In genomic region chr20:51594999-51595532, GRCh38 we compare ENCODE assay signal across 8 cellular contexts. TPM values are rescaled to one million over a fixed set of nuclear protein-coding genes. Genes with fewer than 3 reads are reported as not detected.
A peak's percentile ranks its signal among the peaks of the same experiment; 100 is the strongest.
DNase-seq lines count a peak whose midpoint lies in the region; ATAC-seq and TF ChIP-seq lines count a peak whose summit lies in the region.

No MANE protein-coding gene starts in this region.

- no peak overlapping the region for H2BK5ac ChIP-seq in mesendoderm (ENCODE audit: low read length)

- H3K4me3 Mint-ChIP-seq in CD8-positive, alpha-beta memory T cell = peak overlapping the region in 5 of 7 donors; percentile 27 to 71 (median 46)
- peak overlapping the region; percentile 40 for H3K4me3 Mint-ChIP-seq in activated CD8-positive, alpha-beta T cell treated with anti-CD3 and anti-CD28 coated beads for 36 hours

- H3K9me3 Mint-ChIP-seq in CD8-positive, alpha-beta memory T cell = no peaks in the 10 kb centered on the region
- peaks cover 4% of the 10 kb centered on the region for H3K9me3 Mint-ChIP-seq in activated CD8-positive, alpha-beta T cell treated with anti-CD3 and anti-CD28 coated beads for 36 hours

- H3K18ac ChIP-seq in mesendoderm (ENCODE audit: low read length) = no peak overlapping the region

- no peaks in the 10 kb centered on the region for H3K36me3 Mint-ChIP-seq in CD8-positive, alpha-beta memory T cell
- H3K36me3 Mint-ChIP-seq in activated CD8-positive, alpha-beta T cell treated with anti-CD3 and anti-CD28 coated beads for 36 hours (ENCODE audit: low read depth) = no peaks in the 10 kb centered on the region

- H2AK5ac ChIP-seq in mesendoderm (ENCODE audit: low read length) = no peak overlapping the region

- TF ChIP-seq CTCF in GM20000 (IDR thresholded peaks at IDR 0.05; ENCODE audit: extremely low read depth, missing control alignments) = peak; percentile 73
- peak; percentile 94 for TF ChIP-seq CTCF in activated CD8-positive, alpha-beta T cell treated with anti-CD3 and anti-CD28 coated beads for 36 hours (IDR thresholded peaks at IDR 0.05)

- intact Hi-C loops in activated CD8-positive, alpha-beta T cell treated with anti-CD3 and anti-CD28 coated beads for 36 hours (cut with micrococcal nuclease) = loop anchor here (2.0 to 5.0 kb wide), 2 partner anchors 53 to 222 kb away; partner anchors contain the start of gene NFATC2

- no peak overlapping the region for H4K5ac ChIP-seq in mesendoderm (ENCODE audit: low read length)

- no peaks in the 10 kb centered on the region for H3K79me1 ChIP-seq in mesendoderm (ENCODE audit: low read length)

- H3K9ac ChIP-seq in mesendoderm (ENCODE audit: low read length) = no peak overlapping the region

- H4K8ac ChIP-seq in mesendoderm (ENCODE audit: low read depth, low read length) = no peak overlapping the region

- no peak overlapping the region for H3K4ac ChIP-seq in mesendoderm (ENCODE audit: low read depth, low read length)

- POLR2A ChIA-PET in CD8-positive, alpha-beta memory T cell (lab: Charles Lee) = interaction anchor here (0.5 to 1.9 kb wide), 5 partner anchors 180 to 1418 kb away, joined by 4 to 8 read pairs (median 5); no protein-coding TSS in a partner anchor
- POLR2A ChIA-PET in activated CD8-positive, alpha-beta T cell treated with anti-CD3 and anti-CD28 coated beads for 36 hours (lab: Charles Lee) = interaction anchor here (0.6 to 2.3 kb wide), 10 partner anchors 8 to 242 kb away, joined by 3 to 9 read pairs (median 4); partner anchors contain the start of gene NFATC2

- no peak overlapping the region for H3K27ac ChIP-seq in CD8-positive, alpha-beta memory T cell (ENCODE audit: low read depth, low read length)
- H3K27ac ChIP-seq in effector memory CD4-positive, alpha-beta T cell (ENCODE audit: insufficient read depth, low read length, poor library complexity, severe bottlenecking) = no peak overlapping the region
- no peak overlapping the region for H3K27ac ChIP-seq in mesendoderm (ENCODE audit: low read depth, low read length)

- no peak overlapping the region for H2BK120ac ChIP-seq in mesendoderm (ENCODE audit: low read depth, low read length)

- H3K27me3 Mint-ChIP-seq in CD8-positive, alpha-beta memory T cell = peaks cover 0 to 3% of the 10 kb centered on the region in 2 donors
- H3K27me3 Mint-ChIP-seq in activated CD8-positive, alpha-beta T cell treated with anti-CD3 and anti-CD28 coated beads for 36 hours = peaks cover 6% of the 10 kb centered on the region

- no peak overlapping the region for H3K4me2 ChIP-seq in mesendoderm (ENCODE audit: low read length)

- no peaks in the 10 kb centered on the region for H3K79me2 ChIP-seq in mesendoderm (ENCODE audit: control insufficient read depth, insufficient read depth, low read length)

- peak; percentile 94 for ATAC-seq in activated CD8-positive, alpha-beta T cell treated with anti-CD3 and anti-CD28 coated beads for 36 hours

- CTCF ChIA-PET in CD8-positive, alpha-beta memory T cell (lab: Charles Lee) = interaction anchor here (0.6 to 4.8 kb wide), 42 partner anchors 10 to 610 kb away, joined by 3 to 51 read pairs (median 4); partner anchors contain the start of gene NFATC2
- CTCF ChIA-PET in activated CD8-positive, alpha-beta T cell treated with anti-CD3 and anti-CD28 coated beads for 36 hours (lab: Charles Lee) = interaction anchor here (0.5 to 5.1 kb wide), 58 partner anchors 9 to 579 kb away, joined by 3 to 49 read pairs (median 4); partner anchors contain the start of gene NFATC2

- H2BK15ac ChIP-seq in mesendoderm (replicated peaks; ENCODE audit: low read depth) = no peak overlapping the region

- no peak overlapping the region for H3K4me3 ChIP-seq in CD8-positive, alpha-beta memory T cell (ENCODE audit: low read length)
- no peak overlapping the region for H3K4me3 ChIP-seq in effector memory CD4-positive, alpha-beta T cell (ENCODE audit: insufficient read depth, low read depth, low read length, poor library complexity, severe bottlenecking)
- H3K4me3 ChIP-seq in mesendoderm (ENCODE audit: low read length) = no peak overlapping the region

- no peak overlapping the region for H3K23ac ChIP-seq in mesendoderm (ENCODE audit: low read length)

- no peaks in the 10 kb centered on the region for H3K36me3 ChIP-seq in CD8-positive, alpha-beta memory T cell (ENCODE audit: insufficient read depth, low read length)
- no peaks in the 10 kb centered on the region for H3K36me3 ChIP-seq in effector memory CD4-positive, alpha-beta T cell (ENCODE audit: control insufficient read depth, insufficient read depth, low read length)
- no peaks in the 10 kb centered on the region for H3K36me3 ChIP-seq in mesendoderm (ENCODE audit: control insufficient read depth, insufficient read depth, low read length)

- peaks cover 10% of the 10 kb centered on the region for H3K4me1 ChIP-seq in CD8-positive, alpha-beta memory T cell (ENCODE audit: insufficient read depth, low read length)
- no peaks in the 10 kb centered on the region for H3K4me1 ChIP-seq in effector memory CD4-positive, alpha-beta T cell (ENCODE audit: control insufficient read depth, insufficient read depth, low read length, poor library complexity, severe bottlenecking)
- no peaks in the 10 kb centered on the region for H3K4me1 ChIP-seq in mesendoderm (ENCODE audit: control insufficient read depth, low read depth, low read length)

- peak; percentile 54 to 82 (median 61) for DNase-seq in CD8-positive, alpha-beta memory T cell
- DNase-seq in GM20000 (ENCODE audit: low spot score) (peak; percentile 81), HPDE6-E6E7 (ENCODE audit: extremely low spot score) (peak; percentile 98), NOMO-1 (lab: John Stamatoyannopoulos, UW; ENCODE audit: unreplicated experiment in 2 of 2) (peak; percentile 82 to 92), mesendoderm (peak; percentile 93)
- DNase-seq in activated CD8-positive, alpha-beta T cell treated with anti-CD3 and anti-CD28 coated beads for 36 hours = peak; percentile 91
- DNase-seq in effector memory CD4-positive, alpha-beta T cell = peak; percentile 43 to 58 (median 48)
- DNase-seq in stimulated activated CD8-positive, alpha-beta memory T cell treated with anti-CD3 and anti-CD28 coated beads, Interleukin-2, amount 100 ng/mL, for 1 hour (ENCODE audit: low read depth in 2 of 2) = peak; percentile 44 to 61

- H3K9me3 ChIP-seq in CD8-positive, alpha-beta memory T cell (ENCODE audit: low read length) = no peaks in the 10 kb centered on the region
- H3K9me3 ChIP-seq in effector memory CD4-positive, alpha-beta T cell (ENCODE audit: control insufficient read depth, low read length) = no peaks in the 10 kb centered on the region

- no peaks in the 10 kb centered on the region for H3K27me3 ChIP-seq in CD8-positive, alpha-beta memory T cell (ENCODE audit: insufficient read depth, low read length, poor library complexity, severe bottlenecking)
- H3K27me3 ChIP-seq in effector memory CD4-positive, alpha-beta T cell (replicated peaks; ENCODE audit: control insufficient read depth, insufficient read depth, low read length, poor library complexity, severe bottlenecking) = no peaks in the 10 kb centered on the region
- H3K27me3 ChIP-seq in mesendoderm (ENCODE audit: insufficient read depth, low read length, poor library complexity) = no peaks in the 10 kb centered on the region

- H3K4me1 Mint-ChIP-seq in CD8-positive, alpha-beta memory T cell = peaks cover 11 to 22% (median 16%) of the 10 kb centered on the region in 3 donors
- peaks cover 53% of the 10 kb centered on the region for H3K4me1 Mint-ChIP-seq in activated CD8-positive, alpha-beta T cell treated with anti-CD3 and anti-CD28 coated beads for 36 hours (ENCODE audit: low read depth)

- peak overlapping the region; percentile 16 to 85 (median 52) for H3K27ac Mint-ChIP-seq in CD8-positive, alpha-beta memory T cell
- peak overlapping the region; percentile 86 for H3K27ac Mint-ChIP-seq in activated CD8-positive, alpha-beta T cell treated with anti-CD3 and anti-CD28 coated beads for 36 hours

- H3K56ac ChIP-seq in mesendoderm (ENCODE audit: low read length) = no peak overlapping the region

- no CpG with 5 or more reads among the region's 14 CpGs for WGBS in mesendoderm (ENCODE audit: extremely low coverage, insufficient coverage, low lambda C conversion rate)

RNA-seq across cellular contexts. Expression of gene NFATC2, which starts 52.5 kb away (rescaled TPM):
- total RNA-seq in CD8-positive, alpha-beta memory T cell = 10 to 100 TPM; 63.0 to 64.4 TPM
- polyA plus RNA-seq in CD8-positive, alpha-beta memory T cell = 52.1 TPM
- 10 to 100 TPM; 38.3 to 40.9 TPM for total RNA-seq in activated CD8-positive, alpha-beta T cell treated with anti-CD3 and anti-CD28 coated beads for 36 hours
- 0.28 TPM for polyA plus RNA-seq in mesendoderm (2013, experiment 1 of 2)
- polyA plus RNA-seq in mesendoderm (2013, experiment 2 of 2) = 0.29 TPM

Comparison
In these comparisons a context has a peak if more than half of its experiments do, and no peak if none do; other contexts are left out.
1. DNase-seq: peak in every context shown above with its lines; median percentile 98 in HPDE6-E6E7; 93 in mesendoderm; 91 in activated CD8-positive, alpha-beta T cell treated with anti-CD3 and anti-CD28 coated beads for 36 hours; 87 in NOMO-1; 81 in GM20000; 61 in CD8-positive, alpha-beta memory T cell; 52 in stimulated activated CD8-positive, alpha-beta memory T cell treated with anti-CD3 and anti-CD28 coated beads, Interleukin-2, amount 100 ng/mL, for 1 hour; 48 in effector memory CD4-positive, alpha-beta T cell.